10 cellular contexts compared by ENCODE assay signal in genomic region chr6:159038914-159039884, GRCh38. TPM values are rescaled to one million over a fixed set of nuclear protein-coding genes. Genes with fewer than 3 reads are reported as not detected.
DNase-seq lines count a peak whose midpoint lies in the region; ATAC-seq, FAIRE-seq and TF ChIP-seq lines count a peak whose summit lies in the region.
"Had no signal": no experiment of that assay in that cellular context is flagged by ENCODE, and none has a peak within 500 bp of the region (broad histone marks: within the 10 kb centered on the region; RNA-seq: fewer than 3 reads in every experiment).

No MANE protein-coding gene starts in this region.

- peak; percentile 86 to 93 for TF ChIP-seq EP300 in GM12878 (IDR thresholded peaks at IDR 0.05; ENCODE audit: borderline replicate concordance in 1 of 2, control insufficient read depth in 1 of 2, low read depth in 2 of 2, low read length in 2 of 2)

- no peaks in the 10 kb centered on the region; the same call in 2 of the 3 replicates for H3K9me3 ChIP-seq in GM12878 (replicated peaks; ENCODE audit: control insufficient read depth, insufficient read depth, low read length)
- no peaks in the 10 kb centered on the region for H3K9me3 ChIP-seq in muscle layer of duodenum (ENCODE audit: control insufficient read depth in 1 of 2, low read length in 2 of 2)
- no peaks in the 10 kb centered on the region for H3K9me3 ChIP-seq in BE2C

- TF ChIP-seq CTCF in GM12878 (IDR thresholded peaks at IDR 0.05 in 2 of 3, conservative IDR thresholded peaks at IDR 0.05 in 1 of 3; ENCODE audit: control insufficient read depth in 2 of 3, extremely low read depth in 1 of 3, insufficient read depth in 1 of 3, low read depth in 3 of 3, low read length in 3 of 3) (no peak), BE2C (IDR thresholded peaks at IDR 0.05; ENCODE audit: low read depth, low read length) (no peak)

- H2AFZ ChIP-seq in GM12878 (ENCODE audit: control insufficient read depth, low read depth, low read length): no peak overlapping the region

- RAD21 ChIA-PET in GM12878 (lab: Charles Lee; ENCODE audit: unreplicated experiment): interaction anchor here (0.7 to 9.6 kb wide), 24 partner anchors 9 to 389 kb away, joined by 3 to 298 read pairs (median 4); partner anchors contain the start of genes RSPH3 and SYTL3

- SMC1A ChIA-PET in GM12878 (lab: Charles Lee; ENCODE audit: uncharacterized antibody, unreplicated experiment): interaction anchor here (0.6 to 14.9 kb wide), 22 partner anchors 10 to 324 kb away, joined by 3 to 415 read pairs (median 6); partner anchors contain the start of gene RSPH3

- peaks cover 39% of the 10 kb centered on the region for H3K4me1 ChIP-seq in GM12878 (ENCODE audit: control insufficient read depth, insufficient read depth, low read length)
- no peaks in the 10 kb centered on the region for H3K4me1 ChIP-seq in muscle layer of duodenum (ENCODE audit: control insufficient read depth in 1 of 2, insufficient read depth in 2 of 2, low read length in 2 of 2)
- H3K4me1 ChIP-seq in BE2C: no peaks in the 10 kb centered on the region

- FAIRE-seq in GM12878 (lab: Jason Lieb, UNC) (peak; percentile 80), frontal cortex (lab: Jason Lieb, UNC) (no peak)

- BruUV-seq in GM12878 (replicated peaks; lab: Mats Ljungman, UMichigan): no TSS peak

- intact Hi-C loops in GM12878 (cut with micrococcal nuclease; ENCODE audit: unreplicated experiment): no loop called here

- POLR2A ChIA-PET in GM12878 (lab: Charles Lee): interaction anchor here (0.5 to 5.5 kb wide), 14 partner anchors 15 to 231 kb away, joined by 3 to 79 read pairs (median 5); no protein-coding TSS in a partner anchor

- no peak for TF ChIP-seq POLR2A in GM12878 (IDR thresholded peaks at IDR 0.05; ENCODE audit: low read depth, low read length)

- H3K4me3 ChIP-seq in GM12878: peak overlapping the region; percentile 40; the same call in 1 of the 2 replicates
- H3K4me3 ChIP-seq in muscle layer of duodenum (ENCODE audit: low read depth in 1 of 2, low read length in 2 of 2): no peak overlapping the region
- H3K4me3 ChIP-seq in H7 (ENCODE audit: insufficient read depth, low read depth, low read length): no peak overlapping the region
- no peak overlapping the region for H3K4me3 ChIP-seq in BE2C (ENCODE audit: low read depth, low read length)

- peak overlapping the region; percentile 19; the same call in 1 of the 2 replicates for H3K9ac ChIP-seq in GM12878 (ENCODE audit: control insufficient read depth, insufficient read depth, low read length)

- H3K79me2 ChIP-seq in GM12878 (ENCODE audit: control insufficient read depth, insufficient read depth, low read length): no peaks in the 10 kb centered on the region

- H3K36me3 ChIP-seq in GM12878 (ENCODE audit: control insufficient read depth in 2 of 2, insufficient read depth in 2 of 2, low read length in 1 of 2) (peaks cover 10 to 20% of the 10 kb centered on the region in 2 experiments; a peak in 3 of 4 replicates), muscle layer of duodenum (ENCODE audit: control insufficient read depth in 1 of 2, insufficient read depth in 2 of 2, low read length in 2 of 2) (peaks cover 0 to 6% of the 10 kb centered on the region in 2 donors), H7 (replicated peaks; ENCODE audit: control insufficient read depth, insufficient read depth, low read length) (no peaks in the 10 kb centered on the region), BE2C (no peaks in the 10 kb centered on the region)

- peak; percentile 82 for ATAC-seq in GM18502 (IDR thresholded peaks at IDR 0.05; ENCODE audit: poor library complexity, unreplicated experiment)
- ATAC-seq in GM21737 (IDR thresholded peaks at IDR 0.05; ENCODE audit: unreplicated experiment): peak; percentile 70
- ATAC-seq in GM12878: peak; percentile 75

- WGBS in GM12878 (ENCODE audit: insufficient coverage, insufficient replicate concordance, low lambda C conversion rate, missing lambda C conversion rate): 1% methylated on average over 8 of the region's 8 CpGs

- TF ChIP-seq RAD21 in GM12878 (IDR thresholded peaks at IDR 0.05; ENCODE audit: insufficient read depth, low read depth, low read length): 0 out of 2 replicates have a peak, but pooled peaks have one; percentile 2

- in situ Hi-C loops in GM12878 (cut with MboI): no loop called here

- H3K27me3 ChIP-seq in GM12878 (replicated peaks in 1 of 2; ENCODE audit: control insufficient read depth in 2 of 2, insufficient read depth in 2 of 2, low read length in 1 of 2) (no peaks in the 10 kb centered on the region), muscle layer of duodenum (ENCODE audit: low read depth, low read length) (no peaks in the 10 kb centered on the region), H7 (ENCODE audit: control insufficient read depth, insufficient read depth, low read length) (no peaks in the 10 kb centered on the region), BE2C (peaks cover 98% of the 10 kb centered on the region)

- H3K27ac ChIP-seq in GM12878 (ENCODE audit: control insufficient read depth, insufficient read depth) (peak overlapping the region; percentile 89), muscle layer of duodenum (ENCODE audit: low read length) (peak overlapping the region; percentile 49)
- H3K27ac ChIP-seq: VCaP had no signal

- peak overlapping the region; percentile 92 for H3K4me2 ChIP-seq in GM12878 (ENCODE audit: control insufficient read depth, insufficient read depth)

- CTCF ChIA-PET in GM12878 (lab: Yijun Ruan, JAX): interaction anchor here (0.7 to 16.7 kb wide), 17 partner anchors 15 to 233 kb away, joined by 3 to 481 read pairs (median 4); partner anchors contain the start of gene RSPH3

- peak; percentile 96 for DNase-seq in Kasumi-1 (lab: John Stamatoyannopoulos, UW)
- DNase-seq in GM12878 (ENCODE audit: low read depth, low spot score): peak; percentile 86
- no peak for DNase-seq in frontal cortex (ENCODE audit: low spot score in 2 of 2)
- DNase-seq in H7: no peak
- no peak for DNase-seq in BE2C

- no peaks in the 10 kb centered on the region for H4K20me1 ChIP-seq in GM12878 (ENCODE audit: control insufficient read depth, insufficient read depth)

TF ChIP-seq in GM12878, 131 proteins besides CTCF, POLR2A, EP300 and RAD21 (continues in another document):
- TF ChIP-seq PAX5 (IDR thresholded peaks at IDR 0.05; ENCODE audit: borderline replicate concordance, low read depth, low read length): peak; percentile 84

RNA-seq across cellular contexts. Expression of gene TAGAP, which starts 5.6 kb away (rescaled TPM):
- total RNA-seq in GM12878 (2013; cell fraction: nucleolus; rRNA removed): 12.4 and 13.6 TPM in 2 replicates
- total RNA-seq in GM12878 (2014; rRNA removed): 27.4 and 30.8 TPM in 2 replicates
- total RNA-seq in GM12878 (2014; rRNA removed; fragmentation: Illumina TruSeq; extraction: Trizol): 22.7 and 25.2 TPM in 2 replicates
- total RNA-seq in GM12878 (2021): 27.2 and 28.8 TPM in 2 replicates
- 1.7 TPM for polyA plus RNA-seq in GM12878 (2011; ENCODE audit: low read depth)
- polyA plus RNA-seq in GM12878 (2011; rRNA removed): 12.8 and 15.1 TPM in 2 replicates
- polyA plus RNA-seq in GM12878 (2011; cell fraction: cytosol; rRNA removed): 12.5 and 13.0 TPM in 2 replicates
- polyA plus RNA-seq in GM12878 (2011; cell fraction: nucleus; rRNA removed): 23.6 and 25.2 TPM in 2 replicates
- 1.5 and 3.0 TPM in 2 replicates for polyA plus RNA-seq in GM12878 (2012)
- 25.5 and 36.9 TPM in 2 replicates for polyA plus RNA-seq in GM12878 (2014; fragmentation: Illumina TruSeq; extraction: Trizol)
- 1 to 10 TPM; 5.3 to 5.4 TPM for polyA plus RNA-seq in GM12878 (2014; fragmentation: Nextera tagmentation; extraction: Ambion mirVana)
- 20.0 and 23.1 TPM in 2 replicates for polyA plus RNA-seq in GM12878 (2014; rRNA removed)
- polyA plus RNA-seq in GM12878 (2016; fragmentation: Nextera tagmentation; extraction: Ambion mirVana): 10 to 100 TPM in 1 of 2 experiments, 1 to 10 TPM in 1; 9.5 to 11.2 TPM
- polyA minus RNA-seq in GM12878 (2011; rRNA and poly(A)+ RNA removed): 32.5 and 38.9 TPM in 2 replicates
- 11.0 and 12.5 TPM in 2 replicates for polyA minus RNA-seq in GM12878 (2011; cell fraction: cytosol; rRNA and poly(A)+ RNA removed)
- 24.4 and 26.3 TPM in 2 replicates for polyA minus RNA-seq in GM12878 (2011; cell fraction: nucleus; rRNA and poly(A)+ RNA removed)
- 0.82 TPM for total RNA-seq in frontal cortex
- total RNA-seq in H7 (2014; rRNA removed; shearing (Covaris generic)): not detected in 2 replicates
- polyA plus RNA-seq in BE2C (2012; ENCODE audit: insufficient read depth, insufficient read length, low read depth): not detected
- total RNA-seq: neural crest cell had no signal

RNA-seq across cellular contexts. Expression of gene RSPH3, which starts 39.2 kb away (rescaled TPM):
- total RNA-seq in GM12878 (2013; cell fraction: nucleolus; rRNA removed): 5.6 and 5.9 TPM in 2 replicates
- total RNA-seq in GM12878 (2014; rRNA removed) (1.4 and 1.9 TPM in 2 replicates), GM12878 (2014; rRNA removed; fragmentation: Illumina TruSeq; extraction: Trizol) (1.5 and 1.7 TPM in 2 replicates), GM12878 (2021) (2.2 and 3.2 TPM in 2 replicates), frontal cortex (6.9 TPM)
- polyA plus RNA-seq in GM12878 (2011; ENCODE audit: low read depth): 0.62 TPM
- polyA plus RNA-seq in GM12878 (2011; rRNA removed) (1.1 TPM in 2 replicates), GM12878 (2014; fragmentation: Illumina TruSeq; extraction: Trizol) (1.6 and 2.3 TPM in 2 replicates), GM12878 (2014; fragmentation: Nextera tagmentation; extraction: Ambion mirVana) (under 1 TPM; 0.40 to 0.51 TPM), GM12878 (2014; rRNA removed) (0.90 and 1.1 TPM in 2 replicates), GM12878 (2016; fragmentation: Nextera tagmentation; extraction: Ambion mirVana) (1 to 10 TPM; 3.0 to 3.5 TPM)
- 0.49 and 0.50 TPM in 2 replicates for polyA plus RNA-seq in GM12878 (2011; cell fraction: cytosol; rRNA removed)
- 1.0 and 1.5 TPM in 2 replicates for polyA plus RNA-seq in GM12878 (2011; cell fraction: nucleus; rRNA removed)
- polyA plus RNA-seq in GM12878 (2012): 1.1 and 1.6 TPM in 2 replicates
- polyA minus RNA-seq in GM12878 (2011; rRNA and poly(A)+ RNA removed): 1.2 and 2.8 TPM in 2 replicates
- polyA minus RNA-seq in GM12878 (2011; cell fraction: cytosol; rRNA and poly(A)+ RNA removed): 1.0 and 1.1 TPM in 2 replicates
- 0.97 and 1.2 TPM in 2 replicates for polyA minus RNA-seq in GM12878 (2011; cell fraction: nucleus; rRNA and poly(A)+ RNA removed)
- 2.5 and 2.6 TPM in 2 replicates for total RNA-seq in H7 (2014; rRNA removed; shearing (Covaris generic))
- polyA plus RNA-seq in BE2C (2012; ENCODE audit: insufficient read depth, insufficient read length, low read depth): 2.3 TPM

Comparison
In these comparisons a context has a peak if more than half of its experiments do, and no peak if none do; other contexts are left out.
1. DNase-seq: peak in Kasumi-1 (2 of 2) and GM12878 (single experiment); none in frontal cortex (0 of 2), H7 (single experiment) and BE2C (single experiment).
2. Peak in every context shown above with its lines, with median percentiles within 50 percentile points of each other: ATAC-seq.